8 cellular contexts compared by ENCODE assay signal in the genomic region with DNA sequence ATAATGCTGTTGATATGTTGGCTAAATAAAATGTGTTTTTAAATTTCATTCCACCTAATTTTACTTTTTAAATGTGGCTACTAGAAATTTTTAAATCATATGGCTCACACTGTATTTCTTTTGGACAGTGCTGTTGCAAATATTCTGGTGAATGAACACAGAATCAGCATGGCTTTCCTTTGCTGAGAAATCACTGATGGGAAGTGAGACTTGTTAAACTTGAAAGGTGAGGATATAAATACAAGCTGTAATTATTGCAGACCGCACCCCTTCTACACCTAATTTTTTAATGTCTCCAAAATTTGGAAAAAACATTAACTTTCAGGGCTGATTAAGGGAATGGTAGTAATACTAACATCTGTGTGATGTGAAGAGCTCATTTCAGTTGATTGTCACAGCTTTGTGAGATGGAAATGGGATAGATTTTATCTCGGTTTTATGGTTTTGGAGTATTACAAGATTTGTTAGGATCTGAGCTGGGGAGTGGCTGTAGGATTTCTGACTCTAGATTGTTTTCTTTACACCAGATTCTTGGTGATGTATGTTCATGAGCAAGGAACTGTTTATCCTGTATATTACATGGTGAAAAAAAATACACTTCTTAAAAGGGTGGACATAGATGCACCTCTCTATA. TPM values are rescaled to one million over a fixed set of nuclear protein-coding genes. Genes with fewer than 3 reads are reported as not detected.
DNase-seq lines count a peak whose midpoint lies in the region; ATAC-seq and TF ChIP-seq lines count a peak whose summit lies in the region.

No MANE protein-coding gene starts in this region.

- H3K4me3 Mint-ChIP-seq in activated naive CD4-positive, alpha-beta T cell treated with anti-CD3 and anti-CD28 coated beads for 36 hours: peak overlapping the region; percentile 80
- H3K4me3 Mint-ChIP-seq in activated T-helper 17 cell treated with anti-CD3 and anti-CD28 coated beads, Interleukin-2, amount 50 U/mL, for 72 hours: peak overlapping the region; percentile 80

- no peaks in the 10 kb centered on the region for H3K9me3 ChIP-seq in left lung
- H3K9me3 ChIP-seq in upper lobe of left lung: no peaks in the 10 kb centered on the region

- no peak for TF ChIP-seq CTCF in left lung (IDR thresholded peaks at IDR 0.05)
- TF ChIP-seq CTCF in upper lobe of left lung (IDR thresholded peaks at IDR 0.05): no peak

- in situ Hi-C loops in KBM-7 (cut with MboI; ENCODE audit: low pct_unique_long_range_greater_than_20kb, low sequenced_read_pairs): no loop called here

- intact Hi-C loops in activated naive CD4-positive, alpha-beta T cell treated with anti-CD3 and anti-CD28 coated beads for 36 hours (cut with micrococcal nuclease): loop anchor here (2.0 to 10.0 kb wide), 5 partner anchors 401 to 861 kb away; a partner anchor contains a TSS
- intact Hi-C loops in left lung (cut with DNase I): no loop called here

- no peak for DNase-seq in activated naive CD4-positive, alpha-beta T cell treated with anti-CD3 and anti-CD28 coated beads for 36 hours
- DNase-seq in activated naive CD4-positive, alpha-beta T cell treated with anti-CD3 and anti-CD28 coated beads, Interleukin-2, amount 50 U/mL, for 16 hours: no peak
- no peak for DNase-seq in left lung
- DNase-seq in upper lobe of left lung: no peak
- DNase-seq in AG08396 (ENCODE audit: low spot score): no peak
- DNase-seq in stimulated activated CD4-positive, alpha-beta T cell treated with anti-CD3 and anti-CD28 coated beads, Interleukin-4, amount 100 ng/mL, for 24 hours: no peak
- DNase-seq in KBM-7: no peak

- no peaks in the 10 kb centered on the region for H3K27me3 ChIP-seq in left lung
- H3K27me3 ChIP-seq in upper lobe of left lung: no peaks in the 10 kb centered on the region

- no peaks in the 10 kb centered on the region for H3K27me3 Mint-ChIP-seq in activated naive CD4-positive, alpha-beta T cell treated with anti-CD3 and anti-CD28 coated beads for 36 hours (ENCODE audit: low read depth)
- no peaks in the 10 kb centered on the region for H3K27me3 Mint-ChIP-seq in activated T-helper 17 cell treated with anti-CD3 and anti-CD28 coated beads, Interleukin-2, amount 50 U/mL, for 72 hours

- H3K9me3 Mint-ChIP-seq in activated naive CD4-positive, alpha-beta T cell treated with anti-CD3 and anti-CD28 coated beads for 36 hours: no peaks in the 10 kb centered on the region
- no peaks in the 10 kb centered on the region for H3K9me3 Mint-ChIP-seq in activated T-helper 17 cell treated with anti-CD3 and anti-CD28 coated beads, Interleukin-2, amount 50 U/mL, for 72 hours

- H3K27ac Mint-ChIP-seq in activated naive CD4-positive, alpha-beta T cell treated with anti-CD3 and anti-CD28 coated beads for 36 hours: peak overlapping the region; percentile 42
- H3K27ac Mint-ChIP-seq in activated T-helper 17 cell treated with anti-CD3 and anti-CD28 coated beads, Interleukin-2, amount 50 U/mL, for 72 hours: peak overlapping the region; percentile 80

- peak overlapping the region; percentile 79 to 88 for H3K4me3 ChIP-seq in left lung
- peak overlapping the region; percentile 58 to 85 (median 66) for H3K4me3 ChIP-seq in upper lobe of left lung

- H3K27ac ChIP-seq in left lung: peak overlapping the region; percentile 95 to 96
- H3K27ac ChIP-seq in upper lobe of left lung: peak overlapping the region in 1 of 4 donors; percentile 97

- H3K4me1 Mint-ChIP-seq in activated naive CD4-positive, alpha-beta T cell treated with anti-CD3 and anti-CD28 coated beads for 36 hours (ENCODE audit: low read depth): peaks cover 37% of the 10 kb centered on the region
- H3K4me1 Mint-ChIP-seq in activated T-helper 17 cell treated with anti-CD3 and anti-CD28 coated beads, Interleukin-2, amount 50 U/mL, for 72 hours: peaks cover 31% of the 10 kb centered on the region

- 56 to 57% methylated on average over 2 of the region's 2 CpGs for WGBS in upper lobe of left lung, 2 donors

- H3K4me1 ChIP-seq in left lung (peaks cover 9 to 50% of the 10 kb centered on the region in 2 donors), upper lobe of left lung (peaks cover 21 to 41% (median 32%) of the 10 kb centered on the region in 4 donors)

- peaks cover 20% of the 10 kb centered on the region for H3K36me3 Mint-ChIP-seq in activated naive CD4-positive, alpha-beta T cell treated with anti-CD3 and anti-CD28 coated beads for 36 hours (ENCODE audit: low read depth)
- H3K36me3 Mint-ChIP-seq in activated T-helper 17 cell treated with anti-CD3 and anti-CD28 coated beads, Interleukin-2, amount 50 U/mL, for 72 hours (ENCODE audit: low read depth): peaks cover 41% of the 10 kb centered on the region

- TF ChIP-seq EP300 in upper lobe of left lung (IDR thresholded peaks at IDR 0.05): no peak

- ATAC-seq in activated T-helper 17 cell treated with anti-CD3 and anti-CD28 coated beads, Interleukin-2, amount 50 U/mL, for 72 hours (replicated peaks): no peak
- ATAC-seq in left lung (no peak), upper lobe of left lung (ENCODE audit: low FRiP score in 2 of 2) (no peak)

- CTCF ChIA-PET in activated naive CD4-positive, alpha-beta T cell treated with anti-CD3 and anti-CD28 coated beads for 36 hours (lab: Charles Lee): interaction anchor here (0.6 to 1.1 kb wide), 3 partner anchors 9 to 841 kb away, joined by 3 to 5 read pairs (median 4); a partner anchor contains a TSS

- H3K36me3 ChIP-seq in left lung: peaks cover 0 to 4% of the 10 kb centered on the region in 2 donors
- H3K36me3 ChIP-seq in upper lobe of left lung: peaks cover 0 to 7% (median 4%) of the 10 kb centered on the region in 4 donors

- TF ChIP-seq POLR2A in upper lobe of left lung (IDR thresholded peaks at IDR 0.05): no peak

RNA-seq across cellular contexts. Expression of a gene that starts 1.3 kb away (rescaled TPM):
- 10 to 100 TPM; 40.6 to 43.0 TPM for total RNA-seq in activated naive CD4-positive, alpha-beta T cell treated with anti-CD3 and anti-CD28 coated beads for 36 hours
- total RNA-seq in activated T-helper 17 cell treated with anti-CD3 and anti-CD28 coated beads, Interleukin-2, amount 50 U/mL, for 72 hours: 10 to 100 TPM; 24.9 to 47.7 TPM
- 10 to 100 TPM; 25.3 to 31.2 TPM for total RNA-seq in left lung
- total RNA-seq in upper lobe of left lung: 10 to 100 TPM; 14.0 to 47.6 (median 27.7) TPM

RNA-seq across cellular contexts. Expression of a gene that starts 32.3 kb away (rescaled TPM):
- not detected for total RNA-seq in activated naive CD4-positive, alpha-beta T cell treated with anti-CD3 and anti-CD28 coated beads for 36 hours
- total RNA-seq in activated T-helper 17 cell treated with anti-CD3 and anti-CD28 coated beads, Interleukin-2, amount 50 U/mL, for 72 hours: under 1 TPM; 0.11 to 0.13 TPM
- total RNA-seq in left lung: 1 to 10 TPM in 1 of 2 donors, under 1 TPM in 1; 0.73 to 2.3 TPM
- 10 to 100 TPM in 1 of 6 donors, 1 to 10 TPM in 5; 1.5 to 14.7 (median 4.3) TPM for total RNA-seq in upper lobe of left lung
